8 cellular contexts compared by ENCODE assay signal in the genomic region with DNA sequence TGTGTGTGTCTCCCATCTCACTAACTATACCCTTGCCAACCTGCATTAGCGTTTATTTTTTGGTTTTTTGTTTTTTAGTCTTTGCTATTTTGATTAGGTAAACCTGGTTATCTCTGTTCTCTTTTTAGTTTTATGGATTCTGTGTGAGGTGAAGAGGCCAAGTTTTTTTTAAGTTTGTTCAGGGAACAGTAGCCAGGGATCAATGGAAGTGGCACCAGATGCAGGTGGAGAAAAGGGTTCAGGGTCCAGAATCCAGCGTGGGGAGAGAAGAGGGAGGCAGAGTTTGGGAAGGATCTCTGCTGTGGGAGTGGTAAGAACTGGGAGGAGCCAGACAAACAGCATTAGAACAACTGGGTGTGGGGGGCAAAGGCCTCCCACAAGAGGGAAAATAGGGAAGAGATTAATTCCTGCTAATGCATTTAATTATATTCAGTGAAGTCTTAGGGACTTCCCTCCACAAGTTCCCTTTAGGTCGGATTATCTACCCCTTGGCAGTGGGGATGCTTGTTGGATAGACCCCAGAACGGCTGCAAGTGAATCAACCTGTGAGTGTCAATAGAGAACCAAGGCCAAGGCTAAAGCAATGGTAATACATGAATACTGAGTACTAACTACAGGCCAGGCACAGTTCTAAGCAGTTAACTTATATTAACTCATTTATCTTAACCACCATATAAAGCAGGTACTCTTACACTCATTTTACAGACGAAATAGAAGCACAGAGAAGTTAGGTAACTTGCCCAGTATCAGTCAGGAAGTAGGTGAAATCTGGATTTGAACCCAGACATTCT. TPM values are rescaled to one million over a fixed set of nuclear protein-coding genes. Genes with fewer than 3 reads are reported as not detected.
DNase-seq lines count a peak whose midpoint lies in the region; ATAC-seq and TF ChIP-seq lines count a peak whose summit lies in the region.

No MANE protein-coding gene starts in this region.

- peaks cover 7% of the 10 kb centered on the region for H3K27me3 Mint-ChIP-seq in HFFc6 (ENCODE audit: insufficient read depth)

- H3K9me3 Mint-ChIP-seq in HFFc6: no peaks in the 10 kb centered on the region
- no peaks in the 10 kb centered on the region for H3K9me3 Mint-ChIP-seq in stimulated activated effector memory CD8-positive, alpha-beta T cell treated with anti-CD3 and anti-CD28 coated beads, Interleukin-12 subunit alpha, Interleukin-12 subunit beta, amount 100 ng/mL, for 72 hours

- no peaks in the 10 kb centered on the region for H3K27me3 ChIP-seq in hepatocyte

- peaks cover 29% of the 10 kb centered on the region for H4K20me1 ChIP-seq in hepatocyte (ENCODE audit: insufficient read depth, poor library complexity, severe bottlenecking)

- H3K4me1 Mint-ChIP-seq in HFFc6 (ENCODE audit: low read depth): peaks cover 67% of the 10 kb centered on the region
- peaks cover 71% of the 10 kb centered on the region for H3K4me1 Mint-ChIP-seq in stimulated activated effector memory CD8-positive, alpha-beta T cell treated with anti-CD3 and anti-CD28 coated beads, Interleukin-12 subunit alpha, Interleukin-12 subunit beta, amount 100 ng/mL, for 72 hours

- no peaks in the 10 kb centered on the region for H3K9me2 ChIP-seq in hepatocyte (replicated peaks; ENCODE audit: insufficient read depth)

- no peaks in the 10 kb centered on the region for H3K9me3 ChIP-seq in hepatocyte (ENCODE audit: low read depth)

- peak overlapping the region; percentile 82 for H2AFZ ChIP-seq in hepatocyte

- peak overlapping the region; percentile 95 for H3K4me3 Mint-ChIP-seq in HFFc6
- peak overlapping the region; percentile 99 for H3K4me3 Mint-ChIP-seq in stimulated activated effector memory CD8-positive, alpha-beta T cell treated with anti-CD3 and anti-CD28 coated beads, Interleukin-12 subunit alpha, Interleukin-12 subunit beta, amount 100 ng/mL, for 72 hours

- peaks cover 13% of the 10 kb centered on the region for H3K36me3 Mint-ChIP-seq in HFFc6 (ENCODE audit: low read depth)
- H3K36me3 Mint-ChIP-seq in stimulated activated effector memory CD8-positive, alpha-beta T cell treated with anti-CD3 and anti-CD28 coated beads, Interleukin-12 subunit alpha, Interleukin-12 subunit beta, amount 100 ng/mL, for 72 hours: peaks cover 27% of the 10 kb centered on the region

- no peak for DNase-seq in HFFc6
- DNase-seq in hepatocyte (ENCODE audit: low spot score): no peak
- DNase-seq in stimulated activated effector memory CD8-positive, alpha-beta T cell treated with anti-CD3 and anti-CD28 coated beads, Interleukin-12 subunit alpha, Interleukin-12 subunit beta, amount 100 ng/mL, for 72 hours (ENCODE audit: low spot score in 2 of 2): no peak
- DNase-seq in NCI-H146 treated with DMSO at 0.1 percent for 48 hours (lab: John Stamatoyannopoulos, UW; ENCODE audit: unreplicated experiment): no peak
- no peak for DNase-seq in retina
- DNase-seq in GF-D8 (lab: John Stamatoyannopoulos, UW): no peak

- TF ChIP-seq CTCF in HFFc6 (IDR thresholded peaks at IDR 0.05): no peak
- TF ChIP-seq CTCF in WI38 (IDR thresholded peaks at IDR 0.05; ENCODE audit: low read depth, low read length): no peak
- no peak for TF ChIP-seq CTCF in hepatocyte (IDR thresholded peaks at IDR 0.05; ENCODE audit: poor library complexity)

- H3K27ac ChIP-seq in hepatocyte: peak overlapping the region; percentile 89

- H3K79me2 ChIP-seq in hepatocyte: peaks cover 43% of the 10 kb centered on the region

- no peaks in the 10 kb centered on the region for H3K36me3 ChIP-seq in hepatocyte (replicated peaks; ENCODE audit: insufficient read depth, low read depth)

- peaks cover 20% of the 10 kb centered on the region for H3K4me1 ChIP-seq in hepatocyte (ENCODE audit: insufficient read depth)

- H3K4me2 ChIP-seq in hepatocyte: peak overlapping the region; percentile 93

- H3K4me3 ChIP-seq in WI38 (ENCODE audit: low read depth, low read length) (peak overlapping the region; percentile 89), hepatocyte (peak overlapping the region; percentile 1)

- no peak for ATAC-seq in stimulated activated effector memory CD8-positive, alpha-beta T cell treated with anti-CD3 and anti-CD28 coated beads, Interleukin-12 subunit alpha, Interleukin-12 subunit beta, amount 100 ng/mL, for 72 hours
- ATAC-seq in GM21447 (IDR thresholded peaks at IDR 0.05; ENCODE audit: unreplicated experiment): no peak

- H3K27ac Mint-ChIP-seq in HFFc6: peak overlapping the region; percentile 100
- peak overlapping the region; percentile 98 for H3K27ac Mint-ChIP-seq in stimulated activated effector memory CD8-positive, alpha-beta T cell treated with anti-CD3 and anti-CD28 coated beads, Interleukin-12 subunit alpha, Interleukin-12 subunit beta, amount 100 ng/mL, for 72 hours

- 70% methylated on average over 5 of the region's 5 CpGs for WGBS in hepatocyte (ENCODE audit: low lambda C conversion rate, missing lambda C conversion rate)

RNA-seq across cellular contexts. Expression of a gene that starts 0.6 kb away (rescaled TPM):
- under 1 TPM in 3 of 6 experiments, not detected in 3; 0.11 to 0.40 (median 0.34) TPM for total RNA-seq in HFFc6 (2021; fragmentation: NEBNext Ultra II Directional; extraction: Animal tissue kit (Norgen Biotek cat#: 25700))
- total RNA-seq in hepatocyte: 0.96 TPM in 1 of 2 replicates, not detected in the other
- 0.18 and 0.19 TPM in 2 replicates for polyA plus RNA-seq in hepatocyte

RNA-seq across cellular contexts. Expression of a gene that starts 0.8 kb away (rescaled TPM):
- 100 to 1,000 TPM; 127 to 172 (median 139) TPM for total RNA-seq in HFFc6 (2021; fragmentation: NEBNext Ultra II Directional; extraction: Animal tissue kit (Norgen Biotek cat#: 25700))
- total RNA-seq in hepatocyte: 63.1 and 81.9 TPM in 2 replicates
- 80.9 and 101 TPM in 2 replicates for polyA plus RNA-seq in hepatocyte

RNA-seq across cellular contexts. Expression of a gene that starts 37.1 kb away (rescaled TPM):
- total RNA-seq in HFFc6 (2021; fragmentation: NEBNext Ultra II Directional; extraction: Animal tissue kit (Norgen Biotek cat#: 25700)): 10 to 100 TPM; 16.0 to 27.1 (median 24.8) TPM
- 64.5 and 99.9 TPM in 2 replicates for total RNA-seq in hepatocyte
- polyA plus RNA-seq in hepatocyte: 97.4 and 116 TPM in 2 replicates

RNA-seq across cellular contexts. Expression of a gene that starts 49.0 kb away (rescaled TPM):
- total RNA-seq in HFFc6 (2021; fragmentation: NEBNext Ultra II Directional; extraction: Animal tissue kit (Norgen Biotek cat#: 25700)): 10 to 100 TPM; 32.4 to 53.4 (median 46.1) TPM
- total RNA-seq in hepatocyte: 46.5 and 48.7 TPM in 2 replicates
- polyA plus RNA-seq in hepatocyte: 91.4 and 106 TPM in 2 replicates
